In genomic region chr10:89120931-89121907, GRCh38 we compare ENCODE assay signal across 17 cellular contexts.
DNase-seq lines count a peak whose midpoint lies in the region; TF ChIP-seq lines count a peak whose summit lies in the region.
"Had no signal": no experiment of that assay in that cellular context is flagged by ENCODE, and none has a peak within 500 bp of the region (broad histone marks: within the 10 kb centered on the region; RNA-seq: fewer than 3 reads in every experiment).

No MANE protein-coding gene starts in this region.

- H4K91ac ChIP-seq in mesenchymal stem cell (ENCODE audit: low read length), result no peak overlapping the region

- no peak overlapping the region for H2BK5ac ChIP-seq in mesenchymal stem cell (ENCODE audit: low read depth, low read length, poor library complexity, severe bottlenecking)

- H3K4ac ChIP-seq in mesenchymal stem cell (ENCODE audit: low read depth in 1 of 2, low read length in 2 of 2), result no peak overlapping the region

- no peaks in the 10 kb centered on the region for H3K27me3 ChIP-seq in mesenchymal stem cell (ENCODE audit: control insufficient read depth in 1 of 2, insufficient read depth in 1 of 2, low read length in 2 of 2)

- H3K4me3 ChIP-seq in NB4 (ENCODE audit: low read depth, low read length), result no peak overlapping the region
- no peak overlapping the region for H3K4me3 ChIP-seq in choroid plexus epithelial cell (ENCODE audit: low read depth, low read length)
- no peak overlapping the region for H3K4me3 ChIP-seq in mesenchymal stem cell (ENCODE audit: insufficient read depth in 1 of 2, low read depth in 1 of 2, low read length in 2 of 2)
- H3K4me3 ChIP-seq: coronary artery had no signal

- no peak for TF ChIP-seq POLR2A in NB4 (IDR thresholded peaks at IDR 0.05; ENCODE audit: extremely low read depth, insufficient read length)

- peak overlapping the region in 1 of 2 experiments; percentile 48 for H3K18ac ChIP-seq in mesenchymal stem cell (ENCODE audit: low read depth in 1 of 2, low read length in 2 of 2)

- no peaks in the 10 kb centered on the region for H3K36me3 ChIP-seq in mesenchymal stem cell (ENCODE audit: control insufficient read depth in 1 of 2, insufficient read depth in 2 of 2, low read depth in 1 of 2, low read length in 2 of 2)

- no peaks in the 10 kb centered on the region for H3K79me1 ChIP-seq in mesenchymal stem cell (replicated peaks; ENCODE audit: low read length, poor library complexity, severe bottlenecking)

- H3K23ac ChIP-seq in mesenchymal stem cell (ENCODE audit: low read length in 2 of 2), result no peak overlapping the region

- H3K9ac ChIP-seq in mesenchymal stem cell (ENCODE audit: low read length), result no peak overlapping the region
- H3K9ac ChIP-seq: KMS-11 had no signal

- H2BK15ac ChIP-seq in mesenchymal stem cell (ENCODE audit: low read depth, poor library complexity, severe bottlenecking), result no peak overlapping the region

- WGBS in mesenchymal stem cell, result 96% methylated on average over 2 of the region's 5 CpGs

- no peak overlapping the region for H3K27ac ChIP-seq in mesenchymal stem cell (ENCODE audit: low read length, poor library complexity, severe bottlenecking)
- H3K27ac ChIP-seq: coronary artery, KMS-11 had no signal

- H3K4me1 ChIP-seq in mesenchymal stem cell (ENCODE audit: control insufficient read depth, insufficient read depth, low read depth, low read length), result peaks cover 2% of the 10 kb centered on the region

- H2AFZ ChIP-seq in mesenchymal stem cell (ENCODE audit: low read depth, low read length), result no peak overlapping the region

- no peak overlapping the region for H4K8ac ChIP-seq in mesenchymal stem cell (ENCODE audit: low read length)

- H3K14ac ChIP-seq in mesenchymal stem cell (ENCODE audit: low read length in 2 of 2), result no peak overlapping the region

- DNase-seq in CD1c-positive myeloid dendritic cell (ENCODE audit: extremely low spot score) (peak; percentile 79), NB4 (ENCODE audit: low read depth) (peak; percentile 12), choroid plexus epithelial cell (ENCODE audit: low read depth) (peak; percentile 38), mesenchymal stem cell (peak; percentile 42), HK-2 (ENCODE audit: unreplicated experiment) (no peak), occipital lobe (lab: John Stamatoyannopoulos, UW) (no peak)
- DNase-seq in activated CD8-positive, alpha-beta memory T cell treated with anti-CD3 and anti-CD28 coated beads, Interleukin-2, amount 50 U/mL, for 4 hours, result no peak
- no peak for DNase-seq in activated naive CD4-positive, alpha-beta T cell treated with anti-CD3 and anti-CD28 coated beads, Interleukin-2, amount 50 U/mL, for 16 hours
- DNase-seq: activated naive CD4-positive, alpha-beta T cell treated with anti-CD3 and anti-CD28 coated beads, Interleukin-2, amount 10 ng/mL, durations not matched to agents 7 days and 5 days; activated T-cell treated with anti-CD3 and anti-CD28 coated beads for 4 hours; NCI-H1417; NCI-H2171; NCI-H774; stimulated activated CD4-positive, alpha-beta T cell treated with anti-CD3 and anti-CD28 coated beads, Interleukin-2, amount 100 ng/mL, for 24 hours; stimulated activated naive CD8-positive, alpha-beta T cell treated with anti-CD3 and anti-CD28 coated beads, Interleukin-15, amount 100 ng/mL, for 72 hours had no signal

- H3K4me2 ChIP-seq in mesenchymal stem cell (ENCODE audit: low read length, poor library complexity, severe bottlenecking), result no peak overlapping the region
- H3K4me2 ChIP-seq: KMS-11 had no signal

- no peak overlapping the region for H2AK5ac ChIP-seq in mesenchymal stem cell (ENCODE audit: low read length, severe bottlenecking)

- TF ChIP-seq CTCF in NB4 (IDR thresholded peaks at IDR 0.05; ENCODE audit: low read depth, low read length), result no peak
- no peak for TF ChIP-seq CTCF in choroid plexus epithelial cell (conservative IDR thresholded peaks at IDR 0.05; ENCODE audit: low read depth, low read length)

- no peak overlapping the region for H2BK120ac ChIP-seq in mesenchymal stem cell (ENCODE audit: low read depth, low read length)

- H3K9me3 ChIP-seq in mesenchymal stem cell (ENCODE audit: control insufficient read depth, low read length), result no peaks in the 10 kb centered on the region

- no peak overlapping the region for H2BK12ac ChIP-seq in mesenchymal stem cell (ENCODE audit: low read length in 2 of 2)

Comparison
In these comparisons a context has a peak if more than half of its experiments do, and no peak if none do; other contexts are left out.
1. DNase-seq: peak in CD1c-positive myeloid dendritic cell (single experiment), NB4 (single experiment), choroid plexus epithelial cell (single experiment) and mesenchymal stem cell (single experiment); none in activated CD8-positive, alpha-beta memory T cell treated with anti-CD3 and anti-CD28 coated beads, Interleukin-2, amount 50 U/mL, for 4 hours (single experiment), activated naive CD4-positive, alpha-beta T cell treated with anti-CD3 and anti-CD28 coated beads, Interleukin-2, amount 50 U/mL, for 16 hours (single experiment), HK-2 (single experiment) and occipital lobe (single experiment).